ENCODE assay signal across 32 cellular contexts in genomic region chr2:231319867-231320266, GRCh38.
"Had no signal": no experiment of that assay in that cellular context is flagged by ENCODE, and none has a peak within 500 bp of the region (broad histone marks: within the 10 kb centered on the region; RNA-seq: fewer than 3 reads in every experiment).

No MANE protein-coding gene starts in this region.

- H3K27ac Mint-ChIP-seq: activated CD4-positive, alpha-beta memory T cell treated with anti-CD3 and anti-CD28 coated beads, Interleukin-2, amount 10 ng/mL, durations not matched to agents 7 days and 5 days; activated CD8-positive, alpha-beta memory T cell treated with anti-CD3 and anti-CD28 coated beads, Interleukin-2, amount 10 ng/mL, durations not matched to agents 7 days and 5 days; activated naive CD4-positive, alpha-beta T cell treated with anti-CD3 and anti-CD28 coated beads, Interleukin-2, amount 10 ng/mL, durations not matched to agents 7 days and 5 days; activated naive CD8-positive, alpha-beta T cell; activated naive CD8-positive, alpha-beta T cell treated with anti-CD3 and anti-CD28 coated beads, Interleukin-2, amount 50 U/mL, for 24 hours; brain had no signal

- H3K36me3 Mint-ChIP-seq: activated naive CD4-positive, alpha-beta T cell treated with anti-CD3 and anti-CD28 coated beads, Interleukin-2, amount 10 ng/mL, durations not matched to agents 7 days and 5 days had no signal

- H3K36me3 ChIP-seq: Peyer's patch, SJSA1, WERI-Rb-1 had no signal

- H3K9me3 ChIP-seq: Peyer's patch, SJSA1, SK-N-SH had no signal

- H3K4me1 Mint-ChIP-seq: activated naive CD4-positive, alpha-beta T cell treated with anti-CD3 and anti-CD28 coated beads, Interleukin-2, amount 10 ng/mL, durations not matched to agents 7 days and 5 days; brain had no signal

- H3K27ac ChIP-seq: KMS-11, SJSA1, WERI-Rb-1 had no signal

- H3K27me3 Mint-ChIP-seq: brain had no signal

- H3K9ac ChIP-seq: KMS-11, SK-N-SH had no signal

- ATAC-seq: activated CD8-positive, alpha-beta memory T cell treated with anti-CD3 and anti-CD28 coated beads, Interleukin-2, amount 10 ng/mL, durations not matched to agents 7 days and 5 days; activated naive CD8-positive, alpha-beta T cell treated with anti-CD3 and anti-CD28 coated beads, Interleukin-2, amount 50 U/mL, for 24 hours; PC-3 had no signal

- H3K4me3 Mint-ChIP-seq: activated CD4-positive, alpha-beta memory T cell treated with anti-CD3 and anti-CD28 coated beads, Interleukin-2, amount 10 ng/mL, durations not matched to agents 7 days and 5 days; activated CD8-positive, alpha-beta memory T cell treated with anti-CD3 and anti-CD28 coated beads, Interleukin-2, amount 10 ng/mL, durations not matched to agents 7 days and 5 days; activated naive CD4-positive, alpha-beta T cell treated with anti-CD3 and anti-CD28 coated beads, Interleukin-2, amount 10 ng/mL, durations not matched to agents 7 days and 5 days; activated naive CD8-positive, alpha-beta T cell; activated naive CD8-positive, alpha-beta T cell treated with anti-CD3 and anti-CD28 coated beads, Interleukin-2, amount 50 U/mL, for 24 hours; brain had no signal

- H3K4me3 ChIP-seq: Peyer's patch, SJSA1 had no signal

- H3K9me2 ChIP-seq: SK-N-SH had no signal

- H3K27me3 ChIP-seq: Peyer's patch, SJSA1 had no signal

- H3K4me2 ChIP-seq: KMS-11, SK-N-SH had no signal

- DNase-seq: activated CD4-positive, alpha-beta memory T cell treated with anti-CD3 and anti-CD28 coated beads, Interleukin-2, amount 10 ng/mL, durations not matched to agents 7 days and 5 days; activated CD4-positive, alpha-beta T cell treated with anti-CD3 and anti-CD28 coated beads for 1 hour; activated CD4-positive, alpha-beta T cell treated with anti-CD3 and anti-CD28 coated beads for 48 hours; activated CD4-positive, CD25-positive, alpha-beta regulatory T cell; activated CD8-positive, alpha-beta memory T cell treated with anti-CD3 and anti-CD28 coated beads for 24 hours; activated CD8-positive, alpha-beta memory T cell treated with anti-CD3 and anti-CD28 coated beads, Interleukin-2, amount 10 ng/mL, durations not matched to agents 7 days and 5 days; activated CD8-positive, alpha-beta memory T cell treated with anti-CD3 and anti-CD28 coated beads, Interleukin-2, amount 50 U/mL, for 48 hours; activated effector memory CD4-positive, alpha-beta T cell treated with Interleukin-2 at 50 U/mL for 16 hours; activated naive CD4-positive, alpha-beta T cell treated with anti-CD3 and anti-CD28 coated beads, Interleukin-2, amount 10 ng/mL, durations not matched to agents 7 days and 5 days; activated naive CD8-positive, alpha-beta T cell treated with anti-CD3 and anti-CD28 coated beads, Interleukin-2, amount 50 U/mL, for 24 hours; activated T-cell treated with anti-CD3 and anti-CD28 coated beads, Interleukin-2, amount 50 U/mL, for 48 hours; anterior cingulate cortex; central memory CD4-positive, alpha-beta T cell; NCI-H1105; NCI-H1417 treated with DMSO at 0.1 percent for 48 hours; NCI-H187 treated with DMSO at 0.1 percent for 48 hours; NCI-H2081; NCI-H345; NCI-H524 treated with DMSO at 0.1 percent for 48 hours; PC-3; Peyer's patch; RPMI8226; SHP77 treated with DMSO at 0.1 percent for 48 hours; SK-N-SH; T-helper 1 cell; T-helper 2 cell; T-helper 9 cell; WERI-Rb-1 had no signal

- H3K4me1 ChIP-seq: SJSA1 had no signal
